In the genomic region with DNA sequence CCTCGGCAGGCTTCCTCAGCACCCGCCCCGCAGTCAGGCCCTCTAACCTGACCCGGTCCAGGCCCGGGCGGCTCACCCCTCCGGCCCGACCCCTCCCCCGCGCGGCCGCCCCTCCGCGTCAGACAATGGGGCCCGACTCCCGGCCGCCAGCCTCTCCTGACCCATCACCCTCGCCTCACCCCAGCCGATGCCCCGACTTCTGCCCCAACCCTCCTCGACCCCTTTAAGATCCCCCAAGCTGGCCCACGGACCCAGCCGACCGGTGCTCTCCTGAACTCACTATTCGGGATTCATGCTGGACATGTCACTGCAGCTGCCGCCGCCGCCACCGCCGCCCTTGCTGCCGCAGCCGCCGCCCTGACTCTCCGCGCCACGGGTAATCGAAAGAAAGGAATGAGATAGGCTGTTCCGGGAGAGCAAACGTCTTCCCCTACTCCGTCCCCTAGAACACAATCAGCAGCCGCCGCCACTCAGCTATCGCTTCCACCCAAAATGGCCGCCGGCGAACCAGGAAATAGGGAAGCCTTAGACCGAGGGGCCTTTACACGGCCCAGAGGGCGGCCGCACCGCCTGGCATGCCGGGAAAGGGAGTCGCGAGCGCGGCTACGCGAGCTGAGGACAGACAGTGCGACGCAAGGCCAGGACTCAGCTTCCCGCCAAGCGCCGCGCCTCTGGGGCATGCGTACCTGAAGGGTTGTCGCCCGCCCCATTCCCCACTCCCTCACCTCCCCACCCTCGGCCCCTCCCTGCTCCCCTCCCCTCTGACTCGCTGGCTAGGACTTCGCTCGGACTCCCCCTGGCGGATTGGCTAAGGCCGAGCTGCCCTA, we compare ENCODE assay signal across 1 cellular context.
TF ChIP-seq lines count a peak whose summit lies in the region.

A gene (minus strand): TSS at position 494 of the 827 bp plus-strand sequence. CDS start 191 bp downstream, at position 303.

TF ChIP-seq in K562, 482 proteins besides CTCF, POLR2A, EP300 and RAD21 (continued from another document and continues in another):
- TF ChIP-seq, protein P1, sequence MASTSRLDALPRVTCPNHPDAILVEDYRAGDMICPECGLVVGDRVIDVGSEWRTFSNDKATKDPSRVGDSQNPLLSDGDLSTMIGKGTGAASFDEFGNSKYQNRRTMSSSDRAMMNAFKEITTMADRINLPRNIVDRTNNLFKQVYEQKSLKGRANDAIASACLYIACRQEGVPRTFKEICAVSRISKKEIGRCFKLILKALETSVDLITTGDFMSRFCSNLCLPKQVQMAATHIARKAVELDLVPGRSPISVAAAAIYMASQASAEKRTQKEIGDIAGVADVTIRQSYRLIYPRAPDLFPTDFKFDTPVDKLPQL (IDR thresholded peaks at IDR 0.05; ENCODE audit: extremely low read depth, insufficient read length) = no peak
- TF ChIP-seq ZNF436 (CRISPR knock-in tag; IDR thresholded peaks at IDR 0.05) (no peak), CBX8 (IDR thresholded peaks at IDR 0.05; ENCODE audit: borderline replicate concordance, extremely low read depth, low read depth, low read length, poor library complexity, severe bottlenecking) (no peak), TSC22D4 (tag; IDR thresholded peaks at IDR 0.05) (no peak), RBM22 (IDR thresholded peaks at IDR 0.05; ENCODE audit: low read depth, low read length, poor library complexity, severe bottlenecking) (no peak), CCAR2 (IDR thresholded peaks at IDR 0.05; ENCODE audit: low read depth, low read length) (no peak), ZSCAN32 (CRISPR knock-in tag; IDR thresholded peaks at IDR 0.05) (no peak), ZNF707 (CRISPR knock-in tag; conservative IDR thresholded peaks at IDR 0.05) (no peak), ZNF668 (CRISPR knock-in tag; IDR thresholded peaks at IDR 0.05) (no peak), ZNF57 (CRISPR knock-in tag; IDR thresholded peaks at IDR 0.05) (no peak), ZNF232 (CRISPR knock-in tag; IDR thresholded peaks at IDR 0.05) (no peak), ZNF445 (CRISPR knock-in tag; IDR thresholded peaks at IDR 0.05; ENCODE audit: low read depth) (no peak), SRF (CRISPR knock-in tag; IDR thresholded peaks at IDR 0.05) (peak in 1 of 2 experiments; percentile 76; a peak in 2 of 4 replicates), DMBX1 (CRISPR knock-in tag; IDR thresholded peaks at IDR 0.05; ENCODE audit: borderline replicate concordance) (no peak; the same call in 1 of the 2 replicates), U2AF1 (optimal IDR thresholded peaks at IDR 0.05; ENCODE audit: low read depth, low read length) (no peak), STAT5B (CRISPR knock-in tag; IDR thresholded peaks at IDR 0.05) (no peak), RBBP5 (IDR thresholded peaks at IDR 0.05; ENCODE audit: borderline replicate concordance, insufficient read depth, low read length, poor library complexity, severe bottlenecking) (peak; percentile 74), HMGN3 (IDR thresholded peaks at IDR 0.05; ENCODE audit: borderline replicate concordance, extremely low read depth, insufficient read length, low read depth, low read length) (peak; percentile 65), NCOA1 (IDR thresholded peaks at IDR 0.05; ENCODE audit: low read depth) (no peak), SMC3 (conservative IDR thresholded peaks at IDR 0.05; ENCODE audit: insufficient read depth, low read depth, low read length) (no peak), CBFA2T3 (IDR thresholded peaks at IDR 0.05) (no peak), TAF9B (IDR thresholded peaks at IDR 0.05; ENCODE audit: partially characterized antibody) (peak; percentile 73)
- TF ChIP-seq, protein P2, sequence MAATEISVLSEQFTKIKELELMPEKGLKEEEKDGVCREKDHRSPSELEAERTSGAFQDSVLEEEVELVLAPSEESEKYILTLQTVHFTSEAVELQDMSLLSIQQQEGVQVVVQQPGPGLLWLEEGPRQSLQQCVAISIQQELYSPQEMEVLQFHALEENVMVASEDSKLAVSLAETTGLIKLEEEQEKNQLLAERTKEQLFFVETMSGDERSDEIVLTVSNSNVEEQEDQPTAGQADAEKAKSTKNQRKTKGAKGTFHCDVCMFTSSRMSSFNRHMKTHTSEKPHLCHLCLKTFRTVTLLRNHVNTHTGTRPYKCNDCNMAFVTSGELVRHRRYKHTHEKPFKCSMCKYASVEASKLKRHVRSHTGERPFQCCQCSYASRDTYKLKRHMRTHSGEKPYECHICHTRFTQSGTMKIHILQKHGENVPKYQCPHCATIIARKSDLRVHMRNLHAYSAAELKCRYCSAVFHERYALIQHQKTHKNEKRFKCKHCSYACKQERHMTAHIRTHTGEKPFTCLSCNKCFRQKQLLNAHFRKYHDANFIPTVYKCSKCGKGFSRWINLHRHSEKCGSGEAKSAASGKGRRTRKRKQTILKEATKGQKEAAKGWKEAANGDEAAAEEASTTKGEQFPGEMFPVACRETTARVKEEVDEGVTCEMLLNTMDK (IDR thresholded peaks at IDR 0.05; ENCODE audit: borderline replicate concordance, insufficient read depth, low read depth, low read length, poor library complexity, severe bottlenecking) = peak; percentile 97
- TF ChIP-seq, protein P3, sequence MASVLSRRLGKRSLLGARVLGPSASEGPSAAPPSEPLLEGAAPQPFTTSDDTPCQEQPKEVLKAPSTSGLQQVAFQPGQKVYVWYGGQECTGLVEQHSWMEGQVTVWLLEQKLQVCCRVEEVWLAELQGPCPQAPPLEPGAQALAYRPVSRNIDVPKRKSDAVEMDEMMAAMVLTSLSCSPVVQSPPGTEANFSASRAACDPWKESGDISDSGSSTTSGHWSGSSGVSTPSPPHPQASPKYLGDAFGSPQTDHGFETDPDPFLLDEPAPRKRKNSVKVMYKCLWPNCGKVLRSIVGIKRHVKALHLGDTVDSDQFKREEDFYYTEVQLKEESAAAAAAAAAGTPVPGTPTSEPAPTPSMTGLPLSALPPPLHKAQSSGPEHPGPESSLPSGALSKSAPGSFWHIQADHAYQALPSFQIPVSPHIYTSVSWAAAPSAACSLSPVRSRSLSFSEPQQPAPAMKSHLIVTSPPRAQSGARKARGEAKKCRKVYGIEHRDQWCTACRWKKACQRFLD (CRISPR knock-in tag; IDR thresholded peaks at IDR 0.05) = no peak
- TF ChIP-seq, protein P4, sequence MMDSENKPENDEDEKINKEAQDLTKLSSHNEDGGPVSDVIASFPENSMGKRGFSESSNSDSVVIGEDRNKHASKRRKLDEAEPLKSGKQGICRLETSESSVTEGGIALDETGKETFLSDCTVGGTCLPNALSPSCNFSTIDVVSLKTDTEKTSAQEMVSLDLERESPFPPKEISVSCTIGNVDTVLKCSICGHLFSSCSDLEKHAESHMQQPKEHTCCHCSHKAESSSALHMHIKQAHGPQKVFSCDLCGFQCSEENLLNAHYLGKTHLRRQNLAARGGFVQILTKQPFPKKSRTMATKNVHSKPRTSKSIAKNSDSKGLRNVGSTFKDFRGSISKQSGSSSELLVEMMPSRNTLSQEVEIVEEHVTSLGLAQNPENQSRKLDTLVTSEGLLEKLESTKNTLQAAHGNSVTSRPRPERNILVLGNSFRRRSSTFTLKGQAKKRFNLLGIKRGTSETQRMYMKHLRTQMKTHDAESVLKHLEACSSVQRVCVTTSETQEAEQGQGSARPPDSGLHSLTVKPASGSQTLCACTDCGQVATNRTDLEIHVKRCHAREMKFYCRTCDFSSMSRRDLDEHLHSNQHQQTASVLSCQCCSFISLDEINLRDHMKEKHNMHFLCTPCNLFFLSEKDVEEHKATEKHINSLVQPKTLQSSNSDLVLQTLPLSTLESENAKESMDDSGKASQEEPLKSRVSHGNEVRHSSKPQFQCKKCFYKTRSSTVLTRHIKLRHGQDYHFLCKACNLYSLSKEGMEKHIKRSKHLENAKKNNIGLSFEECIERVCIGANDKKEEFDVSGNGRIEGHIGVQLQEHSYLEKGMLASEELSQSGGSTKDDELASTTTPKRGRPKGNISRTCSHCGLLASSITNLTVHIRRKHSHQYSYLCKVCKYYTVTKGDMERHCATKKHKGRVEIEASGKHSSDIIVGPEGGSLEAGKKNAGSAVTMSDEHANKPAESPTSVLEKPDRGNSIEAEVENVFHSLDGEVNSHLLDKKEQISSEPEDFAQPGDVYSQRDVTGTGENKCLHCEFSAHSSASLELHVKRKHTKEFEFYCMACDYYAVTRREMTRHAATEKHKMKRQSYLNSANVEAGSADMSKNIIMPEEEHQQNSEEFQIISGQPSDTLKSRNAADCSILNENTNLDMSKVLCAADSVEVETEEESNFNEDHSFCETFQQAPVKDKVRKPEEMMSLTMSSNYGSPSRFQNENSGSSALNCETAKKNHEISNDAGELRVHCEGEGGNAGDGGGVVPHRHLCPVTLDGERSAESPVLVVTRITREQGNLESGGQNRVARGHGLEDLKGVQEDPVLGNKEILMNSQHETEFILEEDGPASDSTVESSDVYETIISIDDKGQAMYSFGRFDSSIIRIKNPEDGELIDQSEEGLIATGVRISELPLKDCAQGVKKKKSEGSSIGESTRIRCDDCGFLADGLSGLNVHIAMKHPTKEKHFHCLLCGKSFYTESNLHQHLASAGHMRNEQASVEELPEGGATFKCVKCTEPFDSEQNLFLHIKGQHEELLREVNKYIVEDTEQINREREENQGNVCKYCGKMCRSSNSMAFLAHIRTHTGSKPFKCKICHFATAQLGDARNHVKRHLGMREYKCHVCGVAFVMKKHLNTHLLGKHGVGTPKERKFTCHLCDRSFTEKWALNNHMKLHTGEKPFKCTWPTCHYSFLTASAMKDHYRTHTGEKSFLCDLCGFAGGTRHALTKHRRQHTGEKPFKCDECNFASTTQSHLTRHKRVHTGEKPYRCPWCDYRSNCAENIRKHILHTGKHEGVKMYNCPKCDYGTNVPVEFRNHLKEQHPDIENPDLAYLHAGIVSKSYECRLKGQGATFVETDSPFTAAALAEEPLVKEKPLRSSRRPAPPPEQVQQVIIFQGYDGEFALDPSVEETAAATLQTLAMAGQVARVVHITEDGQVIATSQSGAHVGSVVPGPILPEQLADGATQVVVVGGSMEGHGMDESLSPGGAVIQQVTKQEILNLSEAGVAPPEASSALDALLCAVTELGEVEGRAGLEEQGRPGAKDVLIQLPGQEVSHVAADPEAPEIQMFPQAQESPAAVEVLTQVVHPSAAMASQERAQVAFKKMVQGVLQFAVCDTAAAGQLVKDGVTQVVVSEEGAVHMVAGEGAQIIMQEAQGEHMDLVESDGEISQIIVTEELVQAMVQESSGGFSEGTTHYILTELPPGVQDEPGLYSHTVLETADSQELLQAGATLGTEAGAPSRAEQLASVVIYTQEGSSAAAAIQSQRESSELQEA (IDR thresholded peaks at IDR 0.05; ENCODE audit: low read depth) = no peak
- TF ChIP-seq, protein P5, sequence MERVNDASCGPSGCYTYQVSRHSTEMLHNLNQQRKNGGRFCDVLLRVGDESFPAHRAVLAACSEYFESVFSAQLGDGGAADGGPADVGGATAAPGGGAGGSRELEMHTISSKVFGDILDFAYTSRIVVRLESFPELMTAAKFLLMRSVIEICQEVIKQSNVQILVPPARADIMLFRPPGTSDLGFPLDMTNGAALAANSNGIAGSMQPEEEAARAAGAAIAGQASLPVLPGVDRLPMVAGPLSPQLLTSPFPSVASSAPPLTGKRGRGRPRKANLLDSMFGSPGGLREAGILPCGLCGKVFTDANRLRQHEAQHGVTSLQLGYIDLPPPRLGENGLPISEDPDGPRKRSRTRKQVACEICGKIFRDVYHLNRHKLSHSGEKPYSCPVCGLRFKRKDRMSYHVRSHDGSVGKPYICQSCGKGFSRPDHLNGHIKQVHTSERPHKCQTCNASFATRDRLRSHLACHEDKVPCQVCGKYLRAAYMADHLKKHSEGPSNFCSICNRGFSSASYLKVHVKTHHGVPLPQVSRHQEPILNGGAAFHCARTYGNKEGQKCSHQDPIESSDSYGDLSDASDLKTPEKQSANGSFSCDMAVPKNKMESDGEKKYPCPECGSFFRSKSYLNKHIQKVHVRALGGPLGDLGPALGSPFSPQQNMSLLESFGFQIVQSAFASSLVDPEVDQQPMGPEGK (CRISPR knock-in tag; IDR thresholded peaks at IDR 0.05; ENCODE audit: borderline replicate concordance) = no peak
- TF ChIP-seq, protein P6, sequence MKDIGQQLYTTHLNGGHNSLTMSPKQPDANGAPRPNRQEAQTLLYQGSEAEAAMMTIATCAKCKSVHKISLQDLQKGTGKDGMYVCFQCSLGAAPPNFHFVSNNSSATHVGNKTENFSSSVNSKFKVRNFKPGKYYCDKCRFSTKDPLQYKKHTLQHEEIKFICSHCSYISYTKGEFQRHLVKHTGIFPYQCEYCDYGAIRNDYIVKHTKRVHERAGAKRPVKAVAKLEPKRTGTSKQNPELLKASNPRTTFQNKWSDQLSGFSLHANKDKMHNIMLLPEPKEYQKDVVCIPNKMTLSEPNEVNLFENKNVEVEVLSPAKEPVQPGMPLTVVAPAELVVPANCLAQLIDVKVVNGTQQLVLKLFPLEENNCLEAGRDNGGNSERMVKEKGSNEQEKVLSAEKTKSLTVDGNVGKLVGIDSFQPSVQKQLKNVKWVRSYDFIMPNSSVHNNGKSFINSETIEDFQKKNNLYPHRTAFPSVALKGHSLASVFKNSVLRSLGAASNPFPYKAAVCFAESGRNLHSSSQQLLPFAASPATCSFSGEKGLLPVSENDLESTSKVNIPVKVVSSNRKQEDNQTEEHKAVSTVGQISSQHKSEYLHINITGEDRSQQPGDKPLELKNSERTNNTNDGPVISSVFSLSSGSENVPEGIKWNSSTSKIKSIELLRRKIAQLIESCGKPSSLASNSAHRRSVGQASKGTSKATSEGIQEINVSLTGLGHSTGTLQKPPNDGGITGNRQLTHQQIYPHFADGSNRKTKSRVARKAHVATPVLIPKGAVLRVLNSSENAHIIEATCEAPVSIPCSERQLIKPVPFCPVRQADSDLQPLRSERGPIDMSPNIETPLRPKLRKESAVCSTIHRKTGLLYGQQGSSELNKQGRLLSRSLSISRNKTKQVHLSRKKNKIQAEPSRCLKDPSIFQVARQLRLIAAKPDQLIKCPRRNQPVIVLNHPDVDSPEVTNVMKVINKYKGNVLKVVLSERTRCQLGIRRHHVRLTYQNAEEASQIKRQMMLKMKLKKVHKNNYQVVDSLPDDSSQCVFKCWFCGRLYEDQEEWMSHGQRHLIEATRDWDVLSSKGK (CRISPR knock-in tag; IDR thresholded peaks at IDR 0.05) = no peak
- TF ChIP-seq, protein P7, sequence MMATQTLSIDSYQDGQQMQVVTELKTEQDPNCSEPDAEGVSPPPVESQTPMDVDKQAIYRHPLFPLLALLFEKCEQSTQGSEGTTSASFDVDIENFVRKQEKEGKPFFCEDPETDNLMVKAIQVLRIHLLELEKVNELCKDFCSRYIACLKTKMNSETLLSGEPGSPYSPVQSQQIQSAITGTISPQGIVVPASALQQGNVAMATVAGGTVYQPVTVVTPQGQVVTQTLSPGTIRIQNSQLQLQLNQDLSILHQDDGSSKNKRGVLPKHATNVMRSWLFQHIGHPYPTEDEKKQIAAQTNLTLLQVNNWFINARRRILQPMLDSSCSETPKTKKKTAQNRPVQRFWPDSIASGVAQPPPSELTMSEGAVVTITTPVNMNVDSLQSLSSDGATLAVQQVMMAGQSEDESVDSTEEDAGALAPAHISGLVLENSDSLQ (IDR thresholded peaks at IDR 0.05) = peak; percentile 76
